ENCODE assay signal across 8 cellular contexts in genomic region chr6:37171970-37172812, GRCh38. TPM values are rescaled to one million over a fixed set of nuclear protein-coding genes. Genes with fewer than 3 reads are reported as not detected.
A peak's percentile ranks its signal among the peaks of the same experiment; 100 is the strongest.
DNase-seq lines count a peak whose midpoint lies in the region; ATAC-seq and TF ChIP-seq lines count a peak whose summit lies in the region.

No MANE protein-coding gene starts in this region.

- peak overlapping the region; percentile 90 to 96 (median 94) for H3K27ac ChIP-seq in Peyer's patch
- peak overlapping the region; percentile 96 to 99 (median 97) for H3K27ac ChIP-seq in esophagus muscularis mucosa (replicated peaks in 1 of 4)
- H3K27ac ChIP-seq in muscle layer of colon (ENCODE audit: low read depth, low read length), result peak overlapping the region; percentile 97

- ATAC-seq in HG03025 (IDR thresholded peaks at IDR 0.05; ENCODE audit: low FRiP score, unreplicated experiment), result no peak

- H3K27me3 ChIP-seq in Peyer's patch (no peaks in the 10 kb centered on the region), esophagus muscularis mucosa (peaks cover 0 to 4% (median 0%) of the 10 kb centered on the region in 4 donors), muscle layer of colon (ENCODE audit: control insufficient read depth in 1 of 2, insufficient read depth in 2 of 2, low read length in 2 of 2) (no peaks in the 10 kb centered on the region)

- DNase-seq in GM12864 (ENCODE audit: low read depth) (peak; percentile 74), LHCN-M2 (ENCODE audit: low read depth) (peak; percentile 93), Peyer's patch (peak; percentile 90 to 97 (median 93)), esophagus muscularis mucosa (ENCODE audit: extremely low spot score) (peak; percentile 99)
- peak; percentile 94 to 96 for DNase-seq in activated T-cell treated with anti-CD3 and anti-CD28 coated beads, Interleukin-2, amount 50 U/mL, for 48 hours
- DNase-seq in stimulated activated CD8-positive, alpha-beta memory T cell treated with anti-CD3 and anti-CD28 coated beads, Interleukin-4, amount 100 ng/mL, for 4 hours (ENCODE audit: low read depth in 2 of 2, low spot score in 1 of 2), result peak; percentile 82

- H3K9ac ChIP-seq in muscle layer of colon (ENCODE audit: low read length), result peak overlapping the region; percentile 95

- no peak for TF ChIP-seq EP300 in esophagus muscularis mucosa (IDR thresholded peaks at IDR 0.05)

- peak overlapping the region; percentile 96 for H3K4me3 ChIP-seq in GM12864 (ENCODE audit: low read depth, low read length)
- H3K4me3 ChIP-seq in Peyer's patch, result peak overlapping the region; percentile 80 to 91 (median 90)
- H3K4me3 ChIP-seq in esophagus muscularis mucosa, result peak overlapping the region; percentile 84 to 98 (median 92)
- H3K4me3 ChIP-seq in muscle layer of colon (ENCODE audit: low read depth in 1 of 2, low read length in 2 of 2), result peak overlapping the region; percentile 87 to 89

- TF ChIP-seq POLR2A in Peyer's patch (IDR thresholded peaks at IDR 0.05) (peak; percentile 10 to 79), esophagus muscularis mucosa (IDR thresholded peaks at IDR 0.05; ENCODE audit: low read depth) (peak; percentile 16)

- H3K36me3 ChIP-seq in Peyer's patch, result peaks cover 0 to 40% (median 0%) of the 10 kb centered on the region in 3 donors
- H3K36me3 ChIP-seq in esophagus muscularis mucosa, result peaks cover 25 to 37% (median 31%) of the 10 kb centered on the region in 4 donors
- H3K36me3 ChIP-seq in muscle layer of colon (ENCODE audit: insufficient read depth, low read length), result peaks cover 30% of the 10 kb centered on the region

- H3K9me3 ChIP-seq in Peyer's patch, result no peaks in the 10 kb centered on the region
- no peaks in the 10 kb centered on the region for H3K9me3 ChIP-seq in esophagus muscularis mucosa
- H3K9me3 ChIP-seq in muscle layer of colon (ENCODE audit: low read length), result no peaks in the 10 kb centered on the region

- TF ChIP-seq CTCF in GM12864 (IDR thresholded peaks at IDR 0.05; ENCODE audit: low read depth, low read length, missing control alignments) (peak; percentile 82), Peyer's patch (IDR thresholded peaks at IDR 0.05) (peak; percentile 90 to 99 (median 98)), esophagus muscularis mucosa (IDR thresholded peaks at IDR 0.05) (peak; percentile 92 to 99 (median 98))

- intact Hi-C loops in esophagus muscularis mucosa (cut with DNase I), result loop anchor here (2.0 kb wide), 3 partner anchors 41 to 121 kb away; no protein-coding TSS in a partner anchor

- H3K4me1 ChIP-seq in Peyer's patch (peaks cover 0 to 42% (median 18%) of the 10 kb centered on the region in 4 donors), esophagus muscularis mucosa (peaks cover 30 to 55% (median 50%) of the 10 kb centered on the region in 4 donors), muscle layer of colon (ENCODE audit: insufficient read depth, low read length) (peaks cover 34% of the 10 kb centered on the region)

- WGBS in esophagus muscularis mucosa, result 7% methylated on average over 16 of the region's 17 CpGs

RNA-seq across cellular contexts. Expression of gene PIM1, which starts 2.2 kb away (rescaled TPM):
- 1.9 and 2.2 TPM in 2 replicates for total RNA-seq in LHCN-M2 (2014; rRNA removed)
- polyA plus RNA-seq in LHCN-M2 (2012), result 4.0 TPM
- total RNA-seq in Peyer's patch, result 10 to 100 TPM; 36.6 to 78.4 (median 49.2) TPM
- total RNA-seq in esophagus muscularis mucosa, result 100 to 1,000 TPM in 1 of 4 donors, 10 to 100 TPM in 3; 26.0 to 176 (median 26.5) TPM
